ENCODE assay signal across 18 cellular contexts in the genomic region with DNA sequence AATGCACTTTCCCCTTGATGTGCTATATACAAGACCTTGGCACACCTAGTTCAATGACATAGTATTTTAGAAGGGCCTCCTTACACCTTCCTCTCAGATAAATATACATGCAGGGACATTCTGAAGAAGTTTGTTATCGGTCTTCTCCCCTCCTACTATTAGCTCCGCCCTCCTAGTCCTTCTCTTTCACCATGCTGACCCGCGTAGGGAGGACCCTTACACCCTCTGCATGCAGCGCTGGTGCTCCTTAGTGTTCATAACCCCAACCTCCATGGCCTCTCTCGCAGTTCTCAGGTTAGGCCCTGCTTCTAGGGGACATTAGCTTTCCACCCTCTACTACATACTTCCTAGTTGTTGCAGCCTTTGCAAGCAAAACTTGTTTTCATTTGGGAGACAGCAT.
DNase-seq lines count a peak whose midpoint lies in the region; ATAC-seq and TF ChIP-seq lines count a peak whose summit lies in the region.
"Had no signal": no experiment of that assay in that cellular context is flagged by ENCODE, and none has a peak within 500 bp of the region (broad histone marks: within the 10 kb centered on the region; RNA-seq: fewer than 3 reads in every experiment).

No MANE protein-coding gene starts in this region.

- no peaks in the 10 kb centered on the region for H3K9me3 Mint-ChIP-seq in CD8-positive, alpha-beta memory T cell

- POLR2A ChIA-PET in CD8-positive, alpha-beta memory T cell (lab: Charles Lee), result no interaction called here

- peak overlapping the region in 7 of 8 donors; percentile 1 to 93 (median 70) for H3K27ac Mint-ChIP-seq in CD8-positive, alpha-beta memory T cell

- H3K4me1 Mint-ChIP-seq in CD8-positive, alpha-beta memory T cell, result peaks cover 11 to 37% (median 17%) of the 10 kb centered on the region in 3 donors

- H3K4me3 ChIP-seq in CD8-positive, alpha-beta memory T cell (ENCODE audit: low read length), result no peak overlapping the region
- H3K4me3 ChIP-seq in coronary artery (no peak overlapping the region), neutrophil (ENCODE audit: low read depth in 1 of 2, low read length in 1 of 2) (no peak overlapping the region)
- H3K4me3 ChIP-seq: SJCRH30, suprapubic skin had no signal

- peaks cover 13% of the 10 kb centered on the region for H3K4me1 ChIP-seq in CD8-positive, alpha-beta memory T cell (ENCODE audit: insufficient read depth, low read length)
- H3K4me1 ChIP-seq in neutrophil (ENCODE audit: control insufficient read depth in 1 of 2, insufficient read depth in 1 of 2, low read depth in 1 of 2, low read length in 1 of 2), result peaks cover 49 to 62% of the 10 kb centered on the region in 2 experiments

- no peaks in the 10 kb centered on the region for H3K27me3 ChIP-seq in CD8-positive, alpha-beta memory T cell (ENCODE audit: insufficient read depth, low read length, poor library complexity, severe bottlenecking)
- H3K27me3 ChIP-seq in neutrophil, result no peaks in the 10 kb centered on the region
- H3K27me3 ChIP-seq: SJCRH30, suprapubic skin had no signal

- H3K36me3 Mint-ChIP-seq in CD8-positive, alpha-beta memory T cell, result peaks cover 0 to 5% (median 0%) of the 10 kb centered on the region in 3 donors
- H3K36me3 Mint-ChIP-seq: activated CD8-positive, alpha-beta memory T cell treated with anti-CD3 and anti-CD28 coated beads, Interleukin-2, amount 10 ng/mL, durations not matched to agents 7 days and 5 days; CD14-positive monocyte had no signal

- CTCF ChIA-PET in CD8-positive, alpha-beta memory T cell (lab: Charles Lee), result interaction anchor here (1.9 kb wide), 1 partner anchor 20 kb away, joined by 6 read pairs; no protein-coding TSS in a partner anchor

- TF ChIP-seq CTCF in coronary artery (IDR thresholded peaks at IDR 0.05) (no peak), neutrophil (IDR thresholded peaks at IDR 0.05) (no peak)

- no peak for ATAC-seq in HG02678 (IDR thresholded peaks at IDR 0.05; ENCODE audit: unreplicated experiment)
- ATAC-seq: activated CD8-positive, alpha-beta memory T cell treated with anti-CD3 and anti-CD28 coated beads, Interleukin-2, amount 10 ng/mL, durations not matched to agents 7 days and 5 days; left cardiac atrium had no signal

- H3K36me3 ChIP-seq in CD8-positive, alpha-beta memory T cell (ENCODE audit: insufficient read depth, low read length), result no peaks in the 10 kb centered on the region
- H3K36me3 ChIP-seq in KOPT-K1 (ENCODE audit: insufficient read depth, low read length) (no peaks in the 10 kb centered on the region), neutrophil (no peaks in the 10 kb centered on the region)
- H3K36me3 ChIP-seq: SJCRH30, suprapubic skin had no signal

- H3K9me3 ChIP-seq in CD8-positive, alpha-beta memory T cell (ENCODE audit: low read length), result no peaks in the 10 kb centered on the region
- H3K9me3 ChIP-seq in KOPT-K1 (ENCODE audit: insufficient read depth, low read length, poor library complexity, severe bottlenecking), result no peaks in the 10 kb centered on the region
- no peaks in the 10 kb centered on the region for H3K9me3 ChIP-seq in neutrophil
- H3K9me3 ChIP-seq: SJCRH30, suprapubic skin had no signal

- H3K27ac ChIP-seq in CD8-positive, alpha-beta memory T cell (ENCODE audit: low read depth, low read length), result no peak overlapping the region
- H3K27ac ChIP-seq in KOPT-K1 (ENCODE audit: low read depth, low read length, poor library complexity, severe bottlenecking) (peak overlapping the region; percentile 63), coronary artery (peak overlapping the region; percentile 29 to 71), neutrophil (peak overlapping the region; percentile 44)
- H3K27ac ChIP-seq: SJCRH30, suprapubic skin had no signal

- peaks cover 2 to 9% of the 10 kb centered on the region in 2 donors for H3K27me3 Mint-ChIP-seq in CD8-positive, alpha-beta memory T cell

- DNase-seq in CD8-positive, alpha-beta memory T cell, result no peak
- DNase-seq in coronary artery (ENCODE audit: low spot score) (no peak), NCI-H2196 (lab: John Stamatoyannopoulos, UW; ENCODE audit: unreplicated experiment) (no peak), NK-92 (lab: John Stamatoyannopoulos, UW; ENCODE audit: unreplicated experiment) (no peak), NCI-H510A (lab: John Stamatoyannopoulos, UW) (no peak)
- DNase-seq: activated CD8-positive, alpha-beta memory T cell treated with anti-CD3 and anti-CD28 coated beads, Interleukin-2, amount 10 ng/mL, durations not matched to agents 7 days and 5 days; activated naive CD4-positive, alpha-beta T cell treated with anti-CD3 and anti-CD28 coated beads, Interleukin-2, amount 50 U/mL, for 16 hours; effector memory CD4-positive, alpha-beta T cell; Kasumi-1; left cardiac atrium; NCI-H1436; NCI-H2227 treated with DMSO at 0.1 percent for 48 hours; SJCRH30 had no signal

- peak overlapping the region in 2 of 7 donors; percentile 52 for H3K4me3 Mint-ChIP-seq in CD8-positive, alpha-beta memory T cell
- H3K4me3 Mint-ChIP-seq: activated CD8-positive, alpha-beta memory T cell treated with anti-CD3 and anti-CD28 coated beads, Interleukin-2, amount 10 ng/mL, durations not matched to agents 7 days and 5 days; CD14-positive monocyte had no signal
